In genomic region chr2:97699765-97700444, GRCh38 we compare ENCODE assay signal across 8 cellular contexts. TPM values are rescaled to one million over a fixed set of nuclear protein-coding genes. Genes with fewer than 3 reads are reported as not detected.
DNase-seq lines count a peak whose midpoint lies in the region; ATAC-seq and TF ChIP-seq lines count a peak whose summit lies in the region.

No MANE protein-coding gene starts in this region.

- TF ChIP-seq CTCF in A673 (conservative IDR thresholded peaks at IDR 0.05; ENCODE audit: low read depth, low read length) (peak; percentile 64), GM13977 (IDR thresholded peaks at IDR 0.05; ENCODE audit: extremely low read depth, insufficient read depth, missing control alignments) (peak; percentile 75), sigmoid colon (IDR thresholded peaks at IDR 0.05) (peak; percentile 26 to 50 (median 44))

- 60% methylated on average over 11 of the region's 11 CpGs for WGBS in right cardiac atrium
- 67 to 68% methylated on average over 11 of the region's 11 CpGs for WGBS in sigmoid colon, 2 donors

- intact Hi-C loops in A673 (cut with micrococcal nuclease; ENCODE audit: unreplicated experiment) (loop anchor here (5.0 kb wide), 1 partner anchor 687 kb away; no protein-coding TSS in a partner anchor), right cardiac atrium (cut with DNase I) (loop anchor here (5.0 to 10.0 kb wide), 4 partner anchors 105 to 687 kb away; no protein-coding TSS in a partner anchor), sigmoid colon (cut with DNase I) (loop anchor here (5.0 kb wide), 1 partner anchor 53 kb away; the partner anchor contains the start of gene COX5B)

- no peak overlapping the region for H3K4me3 ChIP-seq in A673 (ENCODE audit: low read depth, low read length, poor library complexity, severe bottlenecking)
- H3K4me3 ChIP-seq in right cardiac atrium (ENCODE audit: low read length) = no peak overlapping the region
- H3K4me3 ChIP-seq in sigmoid colon = no peak overlapping the region

- H3K4me1 ChIP-seq in A673 (ENCODE audit: insufficient read depth, low read length, poor library complexity, severe bottlenecking) (peaks cover 17% of the 10 kb centered on the region), right cardiac atrium (ENCODE audit: control insufficient read depth, insufficient read depth, low read length) (no peaks in the 10 kb centered on the region), sigmoid colon (peaks cover 0 to 4% (median 0%) of the 10 kb centered on the region in 4 donors)

- in situ Hi-C loops in GM13977 (cut with MboI; ENCODE audit: low pct_unique_long_range_greater_than_20kb, low sequenced_read_pairs, unreplicated experiment) = loop anchor here (10.0 kb wide), 1 partner anchor 685 kb away; no protein-coding TSS in a partner anchor

- DNase-seq in A673 (ENCODE audit: low spot score) (peak; percentile 82), GM13977 (ENCODE audit: low spot score) (no peak), NCI-H1417 (lab: John Stamatoyannopoulos, UW) (peak; percentile 72 to 85 (median 77)), SKM-1 (lab: John Stamatoyannopoulos, UW; ENCODE audit: unreplicated experiment) (peak; percentile 88), amniotic epithelial cell (ENCODE audit: low read depth) (peak; percentile 55), right cardiac atrium (peak in 2 of 3 donors; percentile 70 to 74), sigmoid colon (no peak)

- CTCF ChIA-PET in A673 (lab: Charles Lee) = interaction anchor here (0.7 to 2.0 kb wide), 6 partner anchors 9 to 685 kb away, joined by 4 to 11 read pairs (median 7); partner anchors contain the start of genes ACTR1B and ANKRD36B

- H3K27me3 ChIP-seq in A673 (replicated peaks; ENCODE audit: insufficient read depth, low read depth, low read length, poor library complexity) (no peaks in the 10 kb centered on the region), right cardiac atrium (ENCODE audit: control insufficient read depth, insufficient read depth) (no peaks in the 10 kb centered on the region), sigmoid colon (no peaks in the 10 kb centered on the region)

- TF ChIP-seq POLR2A in sigmoid colon (IDR thresholded peaks at IDR 0.05) = no peak

- H3K27ac ChIP-seq in A673 (ENCODE audit: low read depth, low read length, poor library complexity, severe bottlenecking) (no peak overlapping the region), right cardiac atrium (ENCODE audit: low read length) (no peak overlapping the region), sigmoid colon (no peak overlapping the region)

- TF ChIP-seq EP300 in sigmoid colon (IDR thresholded peaks at IDR 0.05) = no peak

- POLR2A ChIA-PET in A673 (lab: Charles Lee; ENCODE audit: low non-redundant PET) = no interaction called here

- BruUV-seq in A673 (replicated peaks; lab: Mats Ljungman, UMichigan) = no TSS peak

- H3K36me3 ChIP-seq in A673 (ENCODE audit: insufficient read depth, low read length, poor library complexity, severe bottlenecking) = no peaks in the 10 kb centered on the region
- H3K36me3 ChIP-seq in sigmoid colon = no peaks in the 10 kb centered on the region

- H3K9me3 ChIP-seq in A673 (ENCODE audit: low read depth, low read length, poor library complexity, severe bottlenecking) (no peaks in the 10 kb centered on the region), right cardiac atrium (ENCODE audit: control insufficient read depth, low read length) (no peaks in the 10 kb centered on the region), sigmoid colon (no peaks in the 10 kb centered on the region)

- ATAC-seq in right cardiac atrium (peak; percentile 74 to 83), GM18858 (IDR thresholded peaks at IDR 0.05; ENCODE audit: unreplicated experiment) (no peak)

RNA-seq across cellular contexts. Expression of gene ZAP70, which starts 13.5 kb away (rescaled TPM):
- not detected in 2 replicates for total RNA-seq in A673 (2021)
- total RNA-seq in right cardiac atrium = 1 to 10 TPM in 3 of 4 donors, under 1 TPM in 1; 0.62 to 1.5 (median 1.1) TPM
- 1.3 TPM for polyA plus RNA-seq in right cardiac atrium
- total RNA-seq in sigmoid colon = 1 to 10 TPM; 1.3 to 4.3 (median 2.2) TPM
- polyA plus RNA-seq in sigmoid colon = 10 to 100 TPM in 1 of 3 donors, not detected in 2; 28.0 TPM

RNA-seq across cellular contexts. Expression of gene C2orf92, which starts 30.4 kb away (rescaled TPM):
- total RNA-seq in A673 (2021) (2.4 and 3.7 TPM in 2 replicates), right cardiac atrium (1 to 10 TPM; 3.8 to 8.3 (median 4.5) TPM), sigmoid colon (10 to 100 TPM in 1 of 4 donors, 1 to 10 TPM in 2, not detected in 1; 6.0 to 22.7 (median 6.3) TPM)
- polyA plus RNA-seq in right cardiac atrium (7.4 TPM), sigmoid colon (1 to 10 TPM in 2 of 3 donors, not detected in 1; 2.9 to 4.2 TPM)

RNA-seq across cellular contexts. Expression of gene ACTR1B, which starts 36.1 kb away (rescaled TPM):
- 36.3 and 41.7 TPM in 2 replicates for total RNA-seq in A673 (2021)
- 10 to 100 TPM; 60.0 to 71.5 (median 65.7) TPM for total RNA-seq in right cardiac atrium
- 57.4 TPM for polyA plus RNA-seq in right cardiac atrium
- 10 to 100 TPM; 63.0 to 85.3 (median 77.6) TPM for total RNA-seq in sigmoid colon
- polyA plus RNA-seq in sigmoid colon = 10 to 100 TPM; 55.3 to 75.4 (median 67.5) TPM

RNA-seq across cellular contexts. Expression of gene COX5B, which starts 54.0 kb away (rescaled TPM):
- total RNA-seq in A673 (2021) (205 and 219 TPM in 2 replicates), right cardiac atrium (1,000 to 10,000 TPM in 3 of 4 donors, 100 to 1,000 TPM in 1; 893 to 1,145 (median 1,032) TPM), sigmoid colon (100 to 1,000 TPM; 358 to 796 (median 595) TPM)
- polyA plus RNA-seq in right cardiac atrium (2,498 TPM), sigmoid colon (1,000 to 10,000 TPM in 1 of 3 donors, 100 to 1,000 TPM in 2; 596 to 1,023 (median 842) TPM)

Comparison
In these comparisons a context has a peak if more than half of its experiments do, and no peak if none do; other contexts are left out.
1. DNase-seq: peak in A673 (single experiment), NCI-H1417 (3 of 3), SKM-1 (single experiment), amniotic epithelial cell (single experiment) and right cardiac atrium (2 of 3); none in GM13977 (single experiment) and sigmoid colon (single experiment).
2. Peak in every context shown above with its lines, with median percentiles within 50 percentile points of each other: CTCF ChIP-seq.